In genomic region chr15:63155486-63155885, GRCh38 we compare ENCODE assay signal across 12 cellular contexts. TPM values are rescaled to one million over a fixed set of nuclear protein-coding genes. Genes with fewer than 3 reads are reported as not detected.
DNase-seq lines count a peak whose midpoint lies in the region; ATAC-seq and TF ChIP-seq lines count a peak whose summit lies in the region.
"Had no signal": no experiment of that assay in that cellular context is flagged by ENCODE, and none has a peak within 500 bp of the region (broad histone marks: within the 10 kb centered on the region; RNA-seq: fewer than 3 reads in every experiment).

No MANE protein-coding gene starts in this region.

- no peaks in the 10 kb centered on the region for H3K9me2 ChIP-seq in DOHH2 (replicated peaks; ENCODE audit: control insufficient read depth, low read length)

- TF ChIP-seq CTCF in DOHH2 (IDR thresholded peaks at IDR 0.05; ENCODE audit: low read depth, low read length, poor library complexity, severe bottlenecking) (no peak), neural progenitor cell (IDR thresholded peaks at IDR 0.05) (no peak)

- H3K27ac Mint-ChIP-seq in dendritic cell treated with granulocyte-macrophage colony-stimulating factor and Interleukin-4, amounts not matched to agents 40 ng/mL and 50 ng/mL, for 4 days = no peak overlapping the region
- H3K27ac Mint-ChIP-seq in neural progenitor cell = no peak overlapping the region

- H3K4me1 ChIP-seq in DOHH2 (ENCODE audit: control insufficient read depth, low read length) = peaks cover 22% of the 10 kb centered on the region
- peaks cover 6% of the 10 kb centered on the region for H3K4me1 ChIP-seq in neural progenitor cell

- peaks cover 47% of the 10 kb centered on the region for H3K36me3 Mint-ChIP-seq in dendritic cell treated with granulocyte-macrophage colony-stimulating factor and Interleukin-4, amounts not matched to agents 40 ng/mL and 50 ng/mL, for 4 days (ENCODE audit: low read depth)
- peaks cover 8% of the 10 kb centered on the region for H3K36me3 Mint-ChIP-seq in neural progenitor cell

- H3K4me3 ChIP-seq in DOHH2 (ENCODE audit: low read length) (peak overlapping the region; percentile 32; the same call in 1 of the 2 replicates), neural progenitor cell (peak overlapping the region; percentile 86)

- H3K27ac ChIP-seq in DOHH2 (ENCODE audit: low read depth, low read length) (no peak overlapping the region), neural progenitor cell (no peak overlapping the region)

- intact Hi-C loops in dendritic cell treated with granulocyte-macrophage colony-stimulating factor and Interleukin-4, amounts not matched to agents 40 ng/mL and 50 ng/mL, for 4 days (cut with micrococcal nuclease) = loop anchor here (5.0 kb wide), 3 partner anchors 37 to 127 kb away; no protein-coding TSS in a partner anchor
- intact Hi-C loops in left colon (cut with DNase I, micrococcal nuclease) = no loop called here

- no peaks in the 10 kb centered on the region for H3K27me3 Mint-ChIP-seq in dendritic cell treated with granulocyte-macrophage colony-stimulating factor and Interleukin-4, amounts not matched to agents 40 ng/mL and 50 ng/mL, for 4 days
- no peaks in the 10 kb centered on the region for H3K27me3 Mint-ChIP-seq in neural progenitor cell (ENCODE audit: insufficient read depth, low read depth)

- no peaks in the 10 kb centered on the region for H4K20me1 ChIP-seq in DOHH2 (ENCODE audit: control insufficient read depth, insufficient read depth, low read depth, low read length)
- no peaks in the 10 kb centered on the region for H4K20me1 ChIP-seq in neural progenitor cell (ENCODE audit: low read depth)

- no peak overlapping the region for H2AFZ ChIP-seq in neural progenitor cell (replicated peaks)

- H3K9ac ChIP-seq in neural progenitor cell = no peak overlapping the region

- H3K4me2 ChIP-seq in DOHH2 (ENCODE audit: low read length) (peak overlapping the region; percentile 93), neural progenitor cell (peak overlapping the region; percentile 92)

- peaks cover 10% of the 10 kb centered on the region for H3K4me1 Mint-ChIP-seq in dendritic cell treated with granulocyte-macrophage colony-stimulating factor and Interleukin-4, amounts not matched to agents 40 ng/mL and 50 ng/mL, for 4 days (ENCODE audit: low read depth)
- H3K4me1 Mint-ChIP-seq in neural progenitor cell = peaks cover 19% of the 10 kb centered on the region

- H3K9me3 ChIP-seq in DOHH2 (ENCODE audit: control insufficient read depth, insufficient read depth, low read length) = no peaks in the 10 kb centered on the region
- H3K9me3 ChIP-seq in neural progenitor cell (ENCODE audit: low read depth) = no peaks in the 10 kb centered on the region

- no peak for ATAC-seq in HG03025 (IDR thresholded peaks at IDR 0.05; ENCODE audit: low FRiP score, unreplicated experiment)
- no peak for ATAC-seq in left colon
- no peak for ATAC-seq in HG03039 (IDR thresholded peaks at IDR 0.05; ENCODE audit: unreplicated experiment)

- H3K36me3 ChIP-seq in DOHH2 (ENCODE audit: control insufficient read depth, low read length) = peaks cover 26% of the 10 kb centered on the region
- H3K36me3 ChIP-seq in neural progenitor cell = peaks cover 13% of the 10 kb centered on the region

- DNase-seq in NCI-H526 treated with DMSO at 0.1 percent for 48 hours (lab: John Stamatoyannopoulos, UW) = peak; percentile 19
- DNase-seq in neural progenitor cell (ENCODE audit: low spot score) = no peak
- no peak for DNase-seq in left colon
- DNase-seq in NCI-H1694 treated with DMSO at 0.1 percent for 48 hours (lab: John Stamatoyannopoulos, UW) = no peak
- DNase-seq: amniotic stem cell, GOT3, kidney, SIG-M5 had no signal

- H3F3A ChIP-seq in DOHH2 (ENCODE audit: control insufficient read depth, insufficient read depth) (no peaks in the 10 kb centered on the region), neural progenitor cell (ENCODE audit: low read depth) (peaks cover 29% of the 10 kb centered on the region)

- peaks cover 8% of the 10 kb centered on the region for H3K9me3 Mint-ChIP-seq in dendritic cell treated with granulocyte-macrophage colony-stimulating factor and Interleukin-4, amounts not matched to agents 40 ng/mL and 50 ng/mL, for 4 days
- no peaks in the 10 kb centered on the region for H3K9me3 Mint-ChIP-seq in neural progenitor cell

- peak overlapping the region; percentile 32 for H3K4me3 Mint-ChIP-seq in dendritic cell treated with granulocyte-macrophage colony-stimulating factor and Interleukin-4, amounts not matched to agents 40 ng/mL and 50 ng/mL, for 4 days
- peak overlapping the region; percentile 99 for H3K4me3 Mint-ChIP-seq in neural progenitor cell

- H3K27me3 ChIP-seq in DOHH2 (ENCODE audit: control insufficient read depth, low read length) = no peaks in the 10 kb centered on the region
- no peaks in the 10 kb centered on the region for H3K27me3 ChIP-seq in neural progenitor cell

- H3K79me2 ChIP-seq in DOHH2 (ENCODE audit: control insufficient read depth, low read length) (peaks cover 19% of the 10 kb centered on the region), neural progenitor cell (ENCODE audit: low read depth) (peaks cover 32% of the 10 kb centered on the region)

RNA-seq across cellular contexts. Expression of gene RPS27L, which starts 1.8 kb away (rescaled TPM):
- total RNA-seq in neural progenitor cell (ENCODE audit: low replicate concordance) (57.8 and 111 TPM in 2 replicates), left colon (100 to 1,000 TPM; 173 to 239 TPM)

RNA-seq across cellular contexts. Expression of gene LACTB, which starts 33.8 kb away (rescaled TPM):
- total RNA-seq in neural progenitor cell (ENCODE audit: low replicate concordance) = 3.6 and 4.4 TPM in 2 replicates
- total RNA-seq in left colon = 10 to 100 TPM; 28.1 to 30.6 TPM

RNA-seq across cellular contexts. Expression of gene RAB8B, which starts 33.9 kb away (rescaled TPM):
- 61.3 and 107 TPM in 2 replicates for total RNA-seq in neural progenitor cell (ENCODE audit: low replicate concordance)
- 10 to 100 TPM; 11.3 to 14.2 TPM for total RNA-seq in left colon
